In genomic region chr19:17996826-17997316, GRCh38 we compare ENCODE assay signal across 8 cellular contexts. TPM values are rescaled to one million over a fixed set of nuclear protein-coding genes. Genes with fewer than 3 reads are reported as not detected.
A peak's percentile ranks its signal among the peaks of the same experiment; 100 is the strongest.
DNase-seq lines count a peak whose midpoint lies in the region; ATAC-seq and TF ChIP-seq lines count a peak whose summit lies in the region.

No MANE protein-coding gene starts in this region.

- H3K79me2 ChIP-seq in MM.1S (ENCODE audit: low read length), result no peaks in the 10 kb centered on the region

- peaks cover 88% of the 10 kb centered on the region for H3K27me3 ChIP-seq in MM.1S (replicated peaks; ENCODE audit: insufficient read depth, low read length)

- H3K4me2 ChIP-seq in MM.1S (ENCODE audit: low read depth, low read length), result no peak overlapping the region

- no peak overlapping the region for H2AFZ ChIP-seq in MM.1S (ENCODE audit: low read length)

- H3K4me3 ChIP-seq in MM.1S (ENCODE audit: low read length), result no peak overlapping the region

- H3F3A ChIP-seq in MM.1S (ENCODE audit: insufficient read depth, low read length), result no peaks in the 10 kb centered on the region

- H3K9ac ChIP-seq in MM.1S (ENCODE audit: low read length), result no peak overlapping the region

- intact Hi-C loops in posterior cingulate gyrus (cut with DNase I), result loop anchor here (1.0 to 5.0 kb wide), 3 partner anchors 50 to 140 kb away; partner anchors contain the start of gene RPL18A

- no peaks in the 10 kb centered on the region for H3K9me3 ChIP-seq in MM.1S (replicated peaks; ENCODE audit: insufficient read depth, low read length)

- no peak overlapping the region for H3K27ac ChIP-seq in MM.1S (ENCODE audit: low read length)

- DNase-seq in NCI-H2081 (lab: John Stamatoyannopoulos, UW) (peak; percentile 57 to 70), NCI-H2081 treated with DMSO at 0.1 percent for 48 hours (lab: John Stamatoyannopoulos, UW) (no peak), MM.1S (peak; percentile 61), globus pallidus (ENCODE audit: low spot score) (peak; percentile 75), posterior cingulate gyrus (peak; percentile 77 to 97 (median 90)), ureter (ENCODE audit: low spot score) (peak; percentile 90)
- peak; percentile 89 for DNase-seq in activated naive CD4-positive, alpha-beta T cell treated with Interleukin-2 at 50 U/mL for 16 hours

- H3K4me1 ChIP-seq in MM.1S (ENCODE audit: low read length), result no peaks in the 10 kb centered on the region

- no peaks in the 10 kb centered on the region for H3K36me3 ChIP-seq in MM.1S (replicated peaks; ENCODE audit: insufficient read depth, low read length)

- no peaks in the 10 kb centered on the region for H3K9me2 ChIP-seq in MM.1S (replicated peaks; ENCODE audit: insufficient read depth, low read length)

- no peaks in the 10 kb centered on the region for H4K20me1 ChIP-seq in MM.1S (ENCODE audit: insufficient read depth, low read length)

- peak; percentile 89 for TF ChIP-seq CTCF in MM.1S (IDR thresholded peaks at IDR 0.05; ENCODE audit: low read length)

- ATAC-seq in SK-N-SH treated with all-trans-retinoic acid at 6 μM for 48 hours, result peak; percentile 95

TF ChIP-seq in SK-N-SH treated with all-trans-retinoic acid at 6 μM for 48 hours, 23 proteins besides CTCF, POLR2A, EP300 and RAD21:
- TF ChIP-seq ZFP30 (CRISPR knock-in tag; IDR thresholded peaks at IDR 0.05) (no peak), SNAI2 (CRISPR knock-in tag; IDR thresholded peaks at IDR 0.05) (no peak), ZFP3 (CRISPR knock-in tag; IDR thresholded peaks at IDR 0.05) (no peak), ZNF8 (CRISPR knock-in tag; IDR thresholded peaks at IDR 0.05) (no peak), GLIS3 (CRISPR knock-in tag; IDR thresholded peaks at IDR 0.05) (no peak), ZC3H10 (CRISPR knock-in tag; IDR thresholded peaks at IDR 0.05) (no peak), BACH2 (CRISPR knock-in tag; IDR thresholded peaks at IDR 0.05; ENCODE audit: borderline replicate concordance) (no peak), TOX (CRISPR knock-in tag; IDR thresholded peaks at IDR 0.05; ENCODE audit: borderline replicate concordance) (no peak), PATZ1 (CRISPR knock-in tag; IDR thresholded peaks at IDR 0.05; ENCODE audit: borderline replicate concordance) (no peak), CREB5 (CRISPR knock-in tag; IDR thresholded peaks at IDR 0.05; ENCODE audit: low read depth) (no peak), CSDC2 (CRISPR knock-in tag; IDR thresholded peaks at IDR 0.05) (no peak), ISL1 (CRISPR knock-in tag; IDR thresholded peaks at IDR 0.05) (no peak), PPARA (CRISPR knock-in tag; IDR thresholded peaks at IDR 0.05; ENCODE audit: borderline replicate concordance) (no peak), ZNF70 (CRISPR knock-in tag; IDR thresholded peaks at IDR 0.05) (no peak), POU6F1 (CRISPR knock-in tag; IDR thresholded peaks at IDR 0.05; ENCODE audit: borderline replicate concordance, low read depth) (no peak)

RNA-seq across cellular contexts. Expression of gene ARRDC2, which starts 11.1 kb away (rescaled TPM):
- 32.9 TPM for total RNA-seq in ureter

RNA-seq across cellular contexts. Expression of gene KCNN1, which starts 30.0 kb away (rescaled TPM):
- total RNA-seq in ureter, result 0.34 TPM
